Comparison of ENCODE assay signal across 10 cellular contexts in the genomic region with DNA sequence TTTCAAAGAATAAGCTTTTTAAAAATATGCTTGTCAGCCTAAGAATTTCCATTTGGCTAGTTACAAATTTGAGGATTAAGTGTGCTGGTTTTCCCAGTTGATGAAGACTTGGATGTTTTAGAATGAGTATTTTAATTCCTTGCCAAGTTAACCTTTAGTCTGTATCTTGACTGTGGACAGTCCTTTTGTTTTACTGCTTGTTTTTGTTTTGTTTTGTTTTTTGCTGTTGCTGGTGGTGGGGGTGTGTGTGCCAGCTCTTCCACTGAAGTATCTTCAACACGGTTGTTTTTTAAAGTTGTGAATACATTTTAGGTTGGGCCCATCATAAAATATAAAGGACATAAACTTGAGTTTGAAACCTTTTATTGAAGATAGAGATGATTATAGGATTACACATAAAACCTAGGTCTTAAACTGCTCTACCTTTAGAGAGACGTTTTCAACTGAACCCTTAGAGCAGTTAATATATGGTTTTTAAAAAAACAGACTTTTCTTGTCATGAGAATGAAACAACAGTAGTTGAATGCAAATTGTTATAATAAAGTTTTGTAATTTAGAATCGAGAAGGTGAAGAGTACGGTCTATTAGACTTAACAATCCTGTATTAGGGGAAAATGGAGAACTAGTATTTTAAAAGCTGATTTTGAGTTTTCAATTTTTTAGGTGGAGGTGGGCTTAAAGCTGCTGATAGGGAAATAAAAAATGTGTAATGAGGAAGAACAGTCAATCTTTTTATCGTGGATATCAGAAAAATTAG. TPM values are rescaled to one million over a fixed set of nuclear protein-coding genes. Genes with fewer than 3 reads are reported as not detected.
DNase-seq lines count a peak whose midpoint lies in the region; ATAC-seq, FAIRE-seq and TF ChIP-seq lines count a peak whose summit lies in the region.
"Had no signal": no experiment of that assay in that cellular context is flagged by ENCODE, and none has a peak within 500 bp of the region (broad histone marks: within the 10 kb centered on the region; RNA-seq: fewer than 3 reads in every experiment).

No MANE protein-coding gene starts in this region.

- peaks cover 83% of the 10 kb centered on the region for H3K79me2 ChIP-seq in ACC112 (ENCODE audit: control insufficient read depth, insufficient read depth, low read length, unreplicated experiment)
- peaks cover 80% of the 10 kb centered on the region for H3K79me2 ChIP-seq in neural cell (replicated peaks; ENCODE audit: insufficient read depth, low read length)

- H3K4me1 ChIP-seq in ACC112 (ENCODE audit: control insufficient read depth, insufficient read depth, low read length, unreplicated experiment) = peaks cover 39% of the 10 kb centered on the region

- H2AFZ ChIP-seq in ACC112 (ENCODE audit: low read length, unreplicated experiment) (no peak overlapping the region), neural cell (ENCODE audit: low read depth, low read length) (no peak overlapping the region)

- peak overlapping the region; percentile 32 for H3K9ac ChIP-seq in neural cell (ENCODE audit: low read length)

- peak overlapping the region; percentile 91 for H3K4me3 ChIP-seq in ACC112 (ENCODE audit: low read depth, low read length)
- H3K4me3 ChIP-seq in epithelial cell of esophagus (ENCODE audit: low read length) = peak overlapping the region; percentile 32
- peak overlapping the region; percentile 84 for H3K4me3 ChIP-seq in neural cell (ENCODE audit: low read length)

- DNase-seq in M059J (ENCODE audit: low read depth) (peak; percentile 34), epithelial cell of esophagus (ENCODE audit: low read depth) (no peak), ecto neural progenitor cell (ENCODE audit: low spot score) (no peak), HTR-8/SVneo (ENCODE audit: insufficient read length, low spot score) (no peak)
- no peak for DNase-seq in activated CD4-positive, CD25-positive, alpha-beta regulatory T cell treated with anti-CD3 and anti-CD28 coated beads, Interleukin-2, amount 50 U/mL, for 72 hours
- DNase-seq: activated CD4-positive, CD25-positive, alpha-beta regulatory T cell; NCI-H1436 treated with DMSO at 0.1 percent for 48 hours had no signal

- no peak for ATAC-seq in HG03135 (IDR thresholded peaks at IDR 0.05; ENCODE audit: unreplicated experiment)

- TF ChIP-seq RAD21 in neural cell (conservative IDR thresholded peaks at IDR 0.05) = no peak

- no peaks in the 10 kb centered on the region for H3K36me3 ChIP-seq in ACC112 (ENCODE audit: insufficient read depth, low read length)
- no peaks in the 10 kb centered on the region for H3K36me3 ChIP-seq in neural cell (ENCODE audit: insufficient read depth, low read length)

- FAIRE-seq in HTR-8/SVneo (lab: Jason Lieb, UNC) = no peak

- H3K27ac ChIP-seq in ACC112 (ENCODE audit: low read depth, low read length) = peak overlapping the region; percentile 6; the same call in 1 of the 2 replicates
- H3K27ac ChIP-seq in neural cell (ENCODE audit: low read length) = peak overlapping the region; percentile 24

- H3F3A ChIP-seq in neural cell (ENCODE audit: insufficient read depth, low read length, poor library complexity, severe bottlenecking) = no peaks in the 10 kb centered on the region

- H4K20me1 ChIP-seq in neural cell (ENCODE audit: insufficient read depth) = no peaks in the 10 kb centered on the region

- peak overlapping the region; percentile 76 for H3K4me2 ChIP-seq in neural cell (ENCODE audit: low read length)

- no peaks in the 10 kb centered on the region for H3K9me3 ChIP-seq in neural cell (ENCODE audit: low read length)

- TF ChIP-seq CTCF in epithelial cell of esophagus (IDR thresholded peaks at IDR 0.05; ENCODE audit: insufficient read depth, low read depth, low read length, missing control alignments) (no peak), neural cell (IDR thresholded peaks at IDR 0.05; ENCODE audit: poor library complexity, severe bottlenecking) (no peak)

- no peaks in the 10 kb centered on the region for H3K9me2 ChIP-seq in neural cell (ENCODE audit: insufficient read depth, low read length)

- H3K27me3 ChIP-seq in ACC112 (ENCODE audit: insufficient read depth, low read length) = no peaks in the 10 kb centered on the region
- no peaks in the 10 kb centered on the region for H3K27me3 ChIP-seq in neural cell (ENCODE audit: insufficient read depth, low read depth, low read length)

- no peak for TF ChIP-seq EP300 in neural cell (conservative IDR thresholded peaks at IDR 0.05; ENCODE audit: poor library complexity, severe bottlenecking)

TF ChIP-seq in neural cell, 6 proteins besides CTCF, POLR2A, EP300 and RAD21:
- no peak for TF ChIP-seq POLR2AphosphoS5 (IDR thresholded peaks at IDR 0.05)
- no peak for TF ChIP-seq EZH2 (IDR thresholded peaks at IDR 0.05; ENCODE audit: borderline replicate concordance, insufficient read depth, low read length, poor library complexity, severe bottlenecking)
- TF ChIP-seq SMC3 (conservative IDR thresholded peaks at IDR 0.05; ENCODE audit: poor library complexity) = no peak
- TF ChIP-seq MXI1 (conservative IDR thresholded peaks at IDR 0.05; ENCODE audit: poor library complexity, severe bottlenecking) = no peak
- TF ChIP-seq TAF1 (IDR thresholded peaks at IDR 0.05; ENCODE audit: low read depth) = no peak
- TF ChIP-seq, protein P1, sequence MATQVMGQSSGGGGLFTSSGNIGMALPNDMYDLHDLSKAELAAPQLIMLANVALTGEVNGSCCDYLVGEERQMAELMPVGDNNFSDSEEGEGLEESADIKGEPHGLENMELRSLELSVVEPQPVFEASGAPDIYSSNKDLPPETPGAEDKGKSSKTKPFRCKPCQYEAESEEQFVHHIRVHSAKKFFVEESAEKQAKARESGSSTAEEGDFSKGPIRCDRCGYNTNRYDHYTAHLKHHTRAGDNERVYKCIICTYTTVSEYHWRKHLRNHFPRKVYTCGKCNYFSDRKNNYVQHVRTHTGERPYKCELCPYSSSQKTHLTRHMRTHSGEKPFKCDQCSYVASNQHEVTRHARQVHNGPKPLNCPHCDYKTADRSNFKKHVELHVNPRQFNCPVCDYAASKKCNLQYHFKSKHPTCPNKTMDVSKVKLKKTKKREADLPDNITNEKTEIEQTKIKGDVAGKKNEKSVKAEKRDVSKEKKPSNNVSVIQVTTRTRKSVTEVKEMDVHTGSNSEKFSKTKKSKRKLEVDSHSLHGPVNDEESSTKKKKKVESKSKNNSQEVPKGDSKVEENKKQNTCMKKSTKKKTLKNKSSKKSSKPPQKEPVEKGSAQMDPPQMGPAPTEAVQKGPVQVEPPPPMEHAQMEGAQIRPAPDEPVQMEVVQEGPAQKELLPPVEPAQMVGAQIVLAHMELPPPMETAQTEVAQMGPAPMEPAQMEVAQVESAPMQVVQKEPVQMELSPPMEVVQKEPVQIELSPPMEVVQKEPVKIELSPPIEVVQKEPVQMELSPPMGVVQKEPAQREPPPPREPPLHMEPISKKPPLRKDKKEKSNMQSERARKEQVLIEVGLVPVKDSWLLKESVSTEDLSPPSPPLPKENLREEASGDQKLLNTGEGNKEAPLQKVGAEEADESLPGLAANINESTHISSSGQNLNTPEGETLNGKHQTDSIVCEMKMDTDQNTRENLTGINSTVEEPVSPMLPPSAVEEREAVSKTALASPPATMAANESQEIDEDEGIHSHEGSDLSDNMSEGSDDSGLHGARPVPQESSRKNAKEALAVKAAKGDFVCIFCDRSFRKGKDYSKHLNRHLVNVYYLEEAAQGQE (IDR thresholded peaks at IDR 0.05; ENCODE audit: borderline replicate concordance) = no peak

RNA-seq across cellular contexts. Expression of a gene that starts 3.9 kb away (rescaled TPM):
- 106 and 142 TPM in 2 replicates for total RNA-seq in M059J (2014; rRNA removed; shearing (Covaris generic))
- 36.1 and 39.0 TPM in 2 replicates for polyA plus RNA-seq in neural cell
- polyA minus RNA-seq in neural cell = 157 and 176 TPM in 2 replicates

Comparison
In these comparisons a context has a peak if more than half of its experiments do, and no peak if none do; other contexts are left out.
1. H3K4me3 ChIP-seq: peak in every context shown above with its lines; median percentile 91 in ACC112; 84 in neural cell; 32 in epithelial cell of esophagus.